1 cellular context compared by ENCODE assay signal in the genomic region with DNA sequence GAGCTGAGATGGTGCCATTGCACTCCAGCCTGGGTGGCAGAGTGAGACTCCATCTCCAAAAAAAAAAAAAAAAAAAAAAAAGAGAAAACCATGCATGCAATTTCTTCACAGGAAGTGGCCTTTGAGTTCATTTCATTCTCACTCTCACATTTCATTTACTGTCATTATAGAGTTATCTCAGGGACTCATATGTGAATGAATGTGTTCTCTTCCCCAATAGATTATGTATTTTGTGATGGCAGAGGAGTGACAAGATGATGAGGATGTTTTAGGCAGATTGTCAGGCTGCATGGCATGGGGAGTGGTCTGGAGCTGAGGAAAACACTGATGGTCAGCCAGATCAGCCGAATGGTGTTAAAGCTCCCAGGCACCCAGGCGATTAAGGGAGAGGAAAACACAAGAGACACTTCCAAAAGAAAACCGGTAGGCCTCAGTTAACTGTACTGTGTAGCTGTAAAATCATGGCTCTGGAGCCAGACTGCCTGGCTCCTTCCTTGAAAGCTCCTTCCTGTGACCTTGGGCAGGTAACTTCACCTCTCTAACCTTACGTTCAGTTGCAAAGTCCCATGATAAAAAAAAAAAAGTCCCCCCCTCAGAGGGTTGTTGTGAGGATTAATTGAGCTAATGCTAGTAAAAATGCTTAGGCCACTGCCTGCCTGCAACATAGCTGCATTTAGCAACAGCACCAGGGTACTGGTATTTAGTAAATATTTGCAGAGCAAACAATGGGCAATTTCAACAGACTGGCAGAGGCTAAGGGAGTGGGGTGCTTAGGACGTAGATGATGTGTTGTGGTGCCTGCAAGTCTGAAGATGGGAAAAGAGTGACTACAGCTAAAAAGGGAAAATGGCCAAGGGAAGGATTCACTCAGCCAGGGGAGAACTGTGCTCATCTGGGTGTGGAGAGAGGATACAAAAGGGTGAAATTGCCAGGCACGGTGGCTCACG.
TF ChIP-seq lines count a peak whose summit lies in the region.

No MANE protein-coding gene starts in this region.

TF ChIP-seq in HepG2, 621 proteins besides CTCF, POLR2A, EP300 and RAD21 (continued from another document and continues in another):
- TF ChIP-seq, protein P1, sequence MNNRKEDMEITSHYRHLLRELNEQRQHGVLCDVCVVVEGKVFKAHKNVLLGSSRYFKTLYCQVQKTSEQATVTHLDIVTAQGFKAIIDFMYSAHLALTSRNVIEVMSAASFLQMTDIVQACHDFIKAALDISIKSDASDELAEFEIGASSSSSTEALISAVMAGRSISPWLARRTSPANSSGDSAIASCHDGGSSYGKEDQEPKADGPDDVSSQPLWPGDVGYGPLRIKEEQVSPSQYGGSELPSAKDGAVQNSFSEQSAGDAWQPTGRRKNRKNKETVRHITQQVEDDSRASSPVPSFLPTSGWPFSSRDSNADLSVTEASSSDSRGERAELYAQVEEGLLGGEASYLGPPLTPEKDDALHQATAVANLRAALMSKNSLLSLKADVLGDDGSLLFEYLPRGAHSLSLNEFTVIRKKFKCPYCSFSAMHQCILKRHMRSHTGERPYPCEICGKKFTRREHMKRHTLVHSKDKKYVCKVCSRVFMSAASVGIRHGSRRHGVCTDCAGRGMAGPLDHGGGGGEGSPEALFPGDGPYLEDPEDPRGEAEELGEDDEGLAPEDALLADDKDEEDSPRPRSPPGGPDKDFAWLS (CRISPR knock-in tag; IDR thresholded peaks at IDR 0.05; ENCODE audit: borderline replicate concordance) = no peak
- no peak for TF ChIP-seq ZNF850 (CRISPR knock-in tag; conservative IDR thresholded peaks at IDR 0.05)
- TF ChIP-seq ZC3H4 (CRISPR knock-in tag; IDR thresholded peaks at IDR 0.05; ENCODE audit: borderline replicate concordance) = no peak
- peak; percentile 60; the same call in 1 of the 2 replicates for TF ChIP-seq KAT8 (CRISPR knock-in tag; IDR thresholded peaks at IDR 0.05)
- TF ChIP-seq, protein P2, sequence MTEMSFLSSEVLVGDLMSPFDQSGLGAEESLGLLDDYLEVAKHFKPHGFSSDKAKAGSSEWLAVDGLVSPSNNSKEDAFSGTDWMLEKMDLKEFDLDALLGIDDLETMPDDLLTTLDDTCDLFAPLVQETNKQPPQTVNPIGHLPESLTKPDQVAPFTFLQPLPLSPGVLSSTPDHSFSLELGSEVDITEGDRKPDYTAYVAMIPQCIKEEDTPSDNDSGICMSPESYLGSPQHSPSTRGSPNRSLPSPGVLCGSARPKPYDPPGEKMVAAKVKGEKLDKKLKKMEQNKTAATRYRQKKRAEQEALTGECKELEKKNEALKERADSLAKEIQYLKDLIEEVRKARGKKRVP (CRISPR knock-in tag; IDR thresholded peaks at IDR 0.05) = peak in 1 of 2 experiments; percentile 73; a peak in 2 of 4 replicates
- 0 out of 2 replicates have a peak, but pooled peaks have one; percentile 41 for TF ChIP-seq ZNF629 (CRISPR knock-in tag; conservative IDR thresholded peaks at IDR 0.05)
- TF ChIP-seq, protein P3, sequence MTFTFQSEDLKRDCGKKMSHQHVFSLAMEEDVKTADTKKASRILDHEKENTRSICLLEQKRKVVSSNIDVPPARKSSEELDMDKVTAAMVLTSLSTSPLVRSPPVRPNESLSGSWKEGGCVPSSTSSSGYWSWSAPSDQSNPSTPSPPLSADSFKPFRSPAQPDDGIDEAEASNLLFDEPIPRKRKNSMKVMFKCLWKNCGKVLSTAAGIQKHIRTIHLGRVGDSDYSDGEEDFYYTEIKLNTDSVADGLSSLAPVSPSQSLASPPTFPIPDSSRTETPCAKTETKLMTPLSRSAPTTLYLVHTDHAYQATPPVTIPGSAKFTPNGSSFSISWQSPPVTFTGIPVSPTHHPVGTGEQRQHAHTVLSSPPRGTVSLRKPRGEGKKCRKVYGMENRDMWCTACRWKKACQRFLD (CRISPR knock-in tag; IDR thresholded peaks at IDR 0.05; ENCODE audit: borderline replicate concordance) = no peak
- peak; percentile 86; the same call in 1 of the 2 replicates for TF ChIP-seq SIX1 (CRISPR knock-in tag; IDR thresholded peaks at IDR 0.05; ENCODE audit: borderline replicate concordance)
- no peak for TF ChIP-seq AGO1 (IDR thresholded peaks at IDR 0.05; ENCODE audit: low read depth, low read length, poor library complexity, severe bottlenecking)
- TF ChIP-seq, protein P4, sequence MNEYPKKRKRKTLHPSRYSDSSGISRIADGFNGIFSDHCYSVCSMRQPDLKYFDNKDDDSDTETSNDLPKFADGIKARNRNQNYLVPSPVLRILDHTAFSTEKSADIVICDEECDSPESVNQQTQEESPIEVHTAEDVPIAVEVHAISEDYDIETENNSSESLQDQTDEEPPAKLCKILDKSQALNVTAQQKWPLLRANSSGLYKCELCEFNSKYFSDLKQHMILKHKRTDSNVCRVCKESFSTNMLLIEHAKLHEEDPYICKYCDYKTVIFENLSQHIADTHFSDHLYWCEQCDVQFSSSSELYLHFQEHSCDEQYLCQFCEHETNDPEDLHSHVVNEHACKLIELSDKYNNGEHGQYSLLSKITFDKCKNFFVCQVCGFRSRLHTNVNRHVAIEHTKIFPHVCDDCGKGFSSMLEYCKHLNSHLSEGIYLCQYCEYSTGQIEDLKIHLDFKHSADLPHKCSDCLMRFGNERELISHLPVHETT (CRISPR knock-in tag; conservative IDR thresholded peaks at IDR 0.05) = no peak
- no peak for TF ChIP-seq ZNF326 (CRISPR knock-in tag; IDR thresholded peaks at IDR 0.05; ENCODE audit: borderline replicate concordance)
- TF ChIP-seq TBL1XR1 (IDR thresholded peaks at IDR 0.05; ENCODE audit: borderline replicate concordance, low read length, partially characterized antibody) = peak; percentile 85
- TF ChIP-seq ZNF121 (CRISPR knock-in tag; IDR thresholded peaks at IDR 0.05) = no peak; the same call in 1 of the 2 replicates
- TF ChIP-seq ZNF431 (CRISPR knock-in tag; IDR thresholded peaks at IDR 0.05; ENCODE audit: borderline replicate concordance, low read depth) = no peak
- no peak for TF ChIP-seq ZNF101 (CRISPR knock-in tag; IDR thresholded peaks at IDR 0.05; ENCODE audit: borderline replicate concordance, low read depth)
- TF ChIP-seq NPAS2 (CRISPR knock-in tag; IDR thresholded peaks at IDR 0.05; ENCODE audit: borderline replicate concordance) = no peak
- TF ChIP-seq MAFK (conservative IDR thresholded peaks at IDR 0.05 in 1 of 2, IDR thresholded peaks at IDR 0.05 in 1 of 2; ENCODE audit: low read length in 2 of 2) = no peak
- no peak for TF ChIP-seq ZBTB3 (CRISPR knock-in tag; IDR thresholded peaks at IDR 0.05; ENCODE audit: borderline replicate concordance, low read depth)
- TF ChIP-seq ELF3 (CRISPR knock-in tag; IDR thresholded peaks at IDR 0.05) = peak; percentile 66
- no peak for TF ChIP-seq TCF7L2 (IDR thresholded peaks at IDR 0.05; ENCODE audit: low read depth, low read length)
- no peak for TF ChIP-seq MYC (CRISPR knock-in tag; IDR thresholded peaks at IDR 0.05; ENCODE audit: borderline replicate concordance)
- TF ChIP-seq ZMAT3 (CRISPR knock-in tag; conservative IDR thresholded peaks at IDR 0.05) = no peak
- TF ChIP-seq ZNF207 (IDR thresholded peaks at IDR 0.05; ENCODE audit: borderline replicate concordance) = no peak
- TF ChIP-seq SETDB1 (CRISPR knock-in tag; IDR thresholded peaks at IDR 0.05; ENCODE audit: borderline replicate concordance) = no peak
- TF ChIP-seq ZNF329 (CRISPR knock-in tag; IDR thresholded peaks at IDR 0.05; ENCODE audit: low read depth) = no peak
- no peak for TF ChIP-seq SNAPC2 (CRISPR knock-in tag; IDR thresholded peaks at IDR 0.05)
- no peak for TF ChIP-seq ZNF44 (CRISPR knock-in tag; IDR thresholded peaks at IDR 0.05)
- no peak for TF ChIP-seq RELA (CRISPR knock-in tag; IDR thresholded peaks at IDR 0.05)
- TF ChIP-seq, protein P5, sequence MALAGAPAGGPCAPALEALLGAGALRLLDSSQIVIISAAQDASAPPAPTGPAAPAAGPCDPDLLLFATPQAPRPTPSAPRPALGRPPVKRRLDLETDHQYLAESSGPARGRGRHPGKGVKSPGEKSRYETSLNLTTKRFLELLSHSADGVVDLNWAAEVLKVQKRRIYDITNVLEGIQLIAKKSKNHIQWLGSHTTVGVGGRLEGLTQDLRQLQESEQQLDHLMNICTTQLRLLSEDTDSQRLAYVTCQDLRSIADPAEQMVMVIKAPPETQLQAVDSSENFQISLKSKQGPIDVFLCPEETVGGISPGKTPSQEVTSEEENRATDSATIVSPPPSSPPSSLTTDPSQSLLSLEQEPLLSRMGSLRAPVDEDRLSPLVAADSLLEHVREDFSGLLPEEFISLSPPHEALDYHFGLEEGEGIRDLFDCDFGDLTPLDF (CRISPR knock-in tag; IDR thresholded peaks at IDR 0.05) = no peak
- TF ChIP-seq ZNF510 (CRISPR knock-in tag; IDR thresholded peaks at IDR 0.05; ENCODE audit: low read depth) = no peak
- TF ChIP-seq, protein P6, sequence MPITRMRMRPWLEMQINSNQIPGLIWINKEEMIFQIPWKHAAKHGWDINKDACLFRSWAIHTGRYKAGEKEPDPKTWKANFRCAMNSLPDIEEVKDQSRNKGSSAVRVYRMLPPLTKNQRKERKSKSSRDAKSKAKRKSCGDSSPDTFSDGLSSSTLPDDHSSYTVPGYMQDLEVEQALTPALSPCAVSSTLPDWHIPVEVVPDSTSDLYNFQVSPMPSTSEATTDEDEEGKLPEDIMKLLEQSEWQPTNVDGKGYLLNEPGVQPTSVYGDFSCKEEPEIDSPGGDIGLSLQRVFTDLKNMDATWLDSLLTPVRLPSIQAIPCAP (CRISPR knock-in tag; IDR thresholded peaks at IDR 0.05; ENCODE audit: low read depth) = no peak
- no peak for TF ChIP-seq ZNF10 (CRISPR knock-in tag; IDR thresholded peaks at IDR 0.05; ENCODE audit: borderline replicate concordance, low read depth)
- TF ChIP-seq, protein P7, sequence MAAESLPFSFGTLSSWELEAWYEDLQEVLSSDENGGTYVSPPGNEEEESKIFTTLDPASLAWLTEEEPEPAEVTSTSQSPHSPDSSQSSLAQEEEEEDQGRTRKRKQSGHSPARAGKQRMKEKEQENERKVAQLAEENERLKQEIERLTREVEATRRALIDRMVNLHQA (CRISPR knock-in tag; IDR thresholded peaks at IDR 0.05) = no peak
- TF ChIP-seq FOXP1 (IDR thresholded peaks at IDR 0.05) = peak; percentile 78
- peak; percentile 97 for TF ChIP-seq FOXP1 (CRISPR knock-in tag; IDR thresholded peaks at IDR 0.05)
- TF ChIP-seq MBD4 (IDR thresholded peaks at IDR 0.05; ENCODE audit: borderline replicate concordance, low read length) = no peak
- TF ChIP-seq JUNB (CRISPR knock-in tag; IDR thresholded peaks at IDR 0.05; ENCODE audit: borderline replicate concordance) = no peak
- peak; percentile 62 for TF ChIP-seq TCF7 (IDR thresholded peaks at IDR 0.05; ENCODE audit: low read depth)
- TF ChIP-seq, protein P8, sequence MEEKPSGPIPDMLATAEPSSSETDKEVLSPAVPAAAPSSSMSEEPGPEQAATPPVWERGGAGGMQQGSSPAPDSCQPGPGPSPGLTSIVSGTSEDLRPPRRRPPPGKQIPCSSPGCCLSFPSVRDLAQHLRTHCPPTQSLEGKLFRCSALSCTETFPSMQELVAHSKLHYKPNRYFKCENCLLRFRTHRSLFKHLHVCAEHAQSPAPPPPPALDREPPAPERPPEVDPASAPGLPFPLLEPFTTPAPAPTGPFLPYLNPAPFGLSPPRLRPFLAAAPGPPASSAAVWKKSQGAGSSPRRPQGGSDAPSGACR (CRISPR knock-in tag; IDR thresholded peaks at IDR 0.05) = no peak
- no peak for TF ChIP-seq PRPF4 (IDR thresholded peaks at IDR 0.05; ENCODE audit: low read depth, low read length, poor library complexity, severe bottlenecking)
- TF ChIP-seq, protein P9, sequence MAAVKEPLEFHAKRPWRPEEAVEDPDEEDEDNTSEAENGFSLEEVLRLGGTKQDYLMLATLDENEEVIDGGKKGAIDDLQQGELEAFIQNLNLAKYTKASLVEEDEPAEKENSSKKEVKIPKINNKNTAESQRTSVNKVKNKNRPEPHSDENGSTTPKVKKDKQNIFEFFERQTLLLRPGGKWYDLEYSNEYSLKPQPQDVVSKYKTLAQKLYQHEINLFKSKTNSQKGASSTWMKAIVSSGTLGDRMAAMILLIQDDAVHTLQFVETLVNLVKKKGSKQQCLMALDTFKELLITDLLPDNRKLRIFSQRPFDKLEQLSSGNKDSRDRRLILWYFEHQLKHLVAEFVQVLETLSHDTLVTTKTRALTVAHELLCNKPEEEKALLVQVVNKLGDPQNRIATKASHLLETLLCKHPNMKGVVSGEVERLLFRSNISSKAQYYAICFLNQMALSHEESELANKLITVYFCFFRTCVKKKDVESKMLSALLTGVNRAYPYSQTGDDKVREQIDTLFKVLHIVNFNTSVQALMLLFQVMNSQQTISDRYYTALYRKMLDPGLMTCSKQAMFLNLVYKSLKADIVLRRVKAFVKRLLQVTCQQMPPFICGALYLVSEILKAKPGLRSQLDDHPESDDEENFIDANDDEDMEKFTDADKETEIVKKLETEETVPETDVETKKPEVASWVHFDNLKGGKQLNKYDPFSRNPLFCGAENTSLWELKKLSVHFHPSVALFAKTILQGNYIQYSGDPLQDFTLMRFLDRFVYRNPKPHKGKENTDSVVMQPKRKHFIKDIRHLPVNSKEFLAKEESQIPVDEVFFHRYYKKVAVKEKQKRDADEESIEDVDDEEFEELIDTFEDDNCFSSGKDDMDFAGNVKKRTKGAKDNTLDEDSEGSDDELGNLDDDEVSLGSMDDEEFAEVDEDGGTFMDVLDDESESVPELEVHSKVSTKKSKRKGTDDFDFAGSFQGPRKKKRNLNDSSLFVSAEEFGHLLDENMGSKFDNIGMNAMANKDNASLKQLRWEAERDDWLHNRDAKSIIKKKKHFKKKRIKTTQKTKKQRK (IDR thresholded peaks at IDR 0.05; ENCODE audit: low read length) = no peak
